Comparison of ENCODE assay signal across 19 cellular contexts in the genomic region with DNA sequence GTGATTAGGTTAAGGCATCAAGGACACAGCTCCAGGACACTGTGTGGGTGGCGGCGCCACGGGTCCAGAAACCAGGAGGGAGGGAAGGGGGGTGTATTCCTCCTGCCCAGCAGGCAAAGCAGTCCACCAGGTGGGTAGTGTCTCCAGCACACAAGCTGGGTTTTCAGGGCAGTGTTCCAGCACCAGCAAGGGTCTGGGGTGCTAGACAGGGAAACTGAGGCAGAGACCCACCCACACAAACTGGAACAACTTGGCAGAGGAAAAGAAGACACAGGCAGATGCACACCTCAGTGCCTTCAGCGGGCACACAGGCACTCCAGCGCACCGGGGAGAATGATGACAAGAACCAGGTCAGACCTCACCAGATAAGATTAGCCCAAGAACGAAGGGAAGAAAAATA. TPM values are rescaled to one million over a fixed set of nuclear protein-coding genes. Genes with fewer than 3 reads are reported as not detected.
A peak's percentile ranks its signal among the peaks of the same experiment; 100 is the strongest.
DNase-seq lines count a peak whose midpoint lies in the region; ATAC-seq and TF ChIP-seq lines count a peak whose summit lies in the region.
"Had no signal": no experiment of that assay in that cellular context is flagged by ENCODE, and none has a peak within 500 bp of the region (broad histone marks: within the 10 kb centered on the region; RNA-seq: fewer than 3 reads in every experiment).

No MANE protein-coding gene starts in this region.

- H4K91ac ChIP-seq in trophoblast cell (ENCODE audit: low read depth, low read length): no peak overlapping the region

- no peaks in the 10 kb centered on the region for H3K79me2 ChIP-seq in trophoblast cell (ENCODE audit: control insufficient read depth, insufficient read depth, low read length, poor library complexity)

- H3K36me3 ChIP-seq in endodermal cell (ENCODE audit: control insufficient read depth, insufficient read depth, low read length) (no peaks in the 10 kb centered on the region), lung (ENCODE audit: control insufficient read depth in 2 of 2, insufficient read depth in 2 of 2, low read length in 2 of 2) (no peaks in the 10 kb centered on the region), trophoblast cell (ENCODE audit: control insufficient read depth in 1 of 2, insufficient read depth in 2 of 2, low read length in 2 of 2) (no peaks in the 10 kb centered on the region)

- no peaks in the 10 kb centered on the region for H3K4me1 ChIP-seq in endodermal cell (ENCODE audit: control insufficient read depth, insufficient read depth, low read length)
- no peaks in the 10 kb centered on the region for H3K4me1 ChIP-seq in lung (ENCODE audit: control insufficient read depth in 2 of 2, insufficient read depth in 2 of 2, low read length in 2 of 2)
- H3K4me1 ChIP-seq in trophoblast cell (ENCODE audit: control insufficient read depth in 1 of 2, insufficient read depth in 2 of 2, low read length in 2 of 2): no peaks in the 10 kb centered on the region
- H3K4me1 ChIP-seq: Caco-2 had no signal

- no peak overlapping the region for H2AK5ac ChIP-seq in trophoblast cell (ENCODE audit: low read length)

- no peak overlapping the region for H3K4me3 Mint-ChIP-seq in endodermal cell
- no peak overlapping the region for H3K4me3 Mint-ChIP-seq in activated naive CD8-positive, alpha-beta T cell treated with anti-CD3 and anti-CD28 coated beads for 36 hours
- H3K4me3 Mint-ChIP-seq: CD4-positive, alpha-beta memory T cell had no signal

- no peak overlapping the region for H3K27ac ChIP-seq in endodermal cell (ENCODE audit: low read depth, low read length)
- no peak overlapping the region for H3K27ac ChIP-seq in lung (ENCODE audit: low read depth in 1 of 2, low read length in 1 of 2)
- no peak overlapping the region for H3K27ac ChIP-seq in trophoblast cell (ENCODE audit: low read depth, low read length)
- H3K27ac ChIP-seq: GM23248 had no signal

- H4K8ac ChIP-seq in trophoblast cell (ENCODE audit: low read depth, low read length): no peak overlapping the region

- H3K36me3 Mint-ChIP-seq in endodermal cell (ENCODE audit: low read depth): no peaks in the 10 kb centered on the region
- H3K36me3 Mint-ChIP-seq in activated naive CD8-positive, alpha-beta T cell treated with anti-CD3 and anti-CD28 coated beads for 36 hours: no peaks in the 10 kb centered on the region
- H3K36me3 Mint-ChIP-seq: CD4-positive, alpha-beta memory T cell had no signal

- peaks cover 6% of the 10 kb centered on the region for H3K4me1 Mint-ChIP-seq in endodermal cell
- H3K4me1 Mint-ChIP-seq in activated naive CD8-positive, alpha-beta T cell treated with anti-CD3 and anti-CD28 coated beads for 36 hours: peaks cover under 1% of the 10 kb centered on the region

- TF ChIP-seq CTCF in endodermal cell (conservative IDR thresholded peaks at IDR 0.05): no peak
- TF ChIP-seq CTCF in lung (IDR thresholded peaks at IDR 0.05; ENCODE audit: control extremely low read depth, extremely low read depth): no peak

- no peak overlapping the region for H3K4me2 ChIP-seq in trophoblast cell (ENCODE audit: low read length)

- H3K27ac Mint-ChIP-seq in endodermal cell: no peak overlapping the region
- H3K27ac Mint-ChIP-seq in activated naive CD8-positive, alpha-beta T cell treated with anti-CD3 and anti-CD28 coated beads for 36 hours: no peak overlapping the region
- H3K27ac Mint-ChIP-seq: CD4-positive, alpha-beta memory T cell had no signal

- no peak overlapping the region for H3K23ac ChIP-seq in trophoblast cell (ENCODE audit: low read length)

- no peak overlapping the region for H2BK12ac ChIP-seq in trophoblast cell (ENCODE audit: low read length)

- no peak overlapping the region for H2BK5ac ChIP-seq in trophoblast cell (ENCODE audit: low read depth, low read length, poor library complexity)

- no peak for ATAC-seq in lung (ENCODE audit: insufficient read depth, low FRiP score)
- no peak for ATAC-seq in GM21423 (IDR thresholded peaks at IDR 0.05; ENCODE audit: unreplicated experiment)
- ATAC-seq: HCT116 had no signal

- H3K9me3 Mint-ChIP-seq in endodermal cell: no peaks in the 10 kb centered on the region
- no peaks in the 10 kb centered on the region for H3K9me3 Mint-ChIP-seq in activated naive CD8-positive, alpha-beta T cell treated with anti-CD3 and anti-CD28 coated beads for 36 hours

- H3K4ac ChIP-seq in trophoblast cell (ENCODE audit: low read depth, low read length): no peak overlapping the region

- H3K27me3 Mint-ChIP-seq in endodermal cell (ENCODE audit: insufficient read depth): peaks cover 6% of the 10 kb centered on the region
- H3K27me3 Mint-ChIP-seq in activated naive CD8-positive, alpha-beta T cell treated with anti-CD3 and anti-CD28 coated beads for 36 hours: peaks cover 18% of the 10 kb centered on the region

- H3K4me3 ChIP-seq in endodermal cell (ENCODE audit: low read length) (no peak overlapping the region), lung (no peak overlapping the region), trophoblast cell (ENCODE audit: low read depth, low read length) (peak overlapping the region; percentile 45)
- H3K4me3 ChIP-seq: GM23248 had no signal

- no peaks in the 10 kb centered on the region for H3K9me3 ChIP-seq in endodermal cell (ENCODE audit: control insufficient read depth, low read length)
- H3K9me3 ChIP-seq in lung (ENCODE audit: control insufficient read depth in 2 of 2, insufficient read depth in 1 of 2, low read length in 1 of 2): no peaks in the 10 kb centered on the region
- H3K9me3 ChIP-seq in trophoblast cell (ENCODE audit: insufficient read depth, low read depth, low read length): peaks cover 2% of the 10 kb centered on the region

- no peaks in the 10 kb centered on the region for H3K27me3 ChIP-seq in endodermal cell (ENCODE audit: control insufficient read depth, insufficient read depth, low read length, poor library complexity, severe bottlenecking)
- H3K27me3 ChIP-seq in lung (ENCODE audit: control insufficient read depth, insufficient read depth): no peaks in the 10 kb centered on the region
- no peaks in the 10 kb centered on the region for H3K27me3 ChIP-seq in trophoblast cell (ENCODE audit: insufficient read depth, low read length)

- H3K9ac ChIP-seq in endodermal cell (ENCODE audit: extremely low read depth, low read length, poor library complexity, severe bottlenecking) (no peak overlapping the region), trophoblast cell (ENCODE audit: low read length) (peak overlapping the region; percentile 36)
- H3K9ac ChIP-seq: GM23248 had no signal

- peak; percentile 26 for DNase-seq in endodermal cell
- peak; percentile 16 for DNase-seq in lung (ENCODE audit: low spot score)
- no peak for DNase-seq in trophoblast cell
- no peak for DNase-seq in NCI-H128 (lab: John Stamatoyannopoulos, UW; ENCODE audit: unreplicated experiment)
- DNase-seq in SHP77 treated with DMSO at 0.1 percent for 48 hours (lab: John Stamatoyannopoulos, UW): no peak
- DNase-seq in activated naive CD8-positive, alpha-beta T cell treated with anti-CD3 and anti-CD28 coated beads for 36 hours: no peak
- DNase-seq: C1 segment of cervical spinal cord; Caco-2; CD4-positive, alpha-beta memory T cell; DMS153; DND-41; H7 had no signal

- H4K12ac ChIP-seq in trophoblast cell (ENCODE audit: low read depth, low read length): no peak overlapping the region

- WGBS in endodermal cell (ENCODE audit: insufficient coverage in 1 of 2, insufficient read length in 1 of 2), 2 experiments: 95 to 100% methylated on average over 3 to 7 of the region's 7 CpGs
- 93 to 94% methylated on average over 7 of the region's 7 CpGs for WGBS in lung, 2 donors
- no CpG with 5 or more reads among the region's 7 CpGs for WGBS in trophoblast cell (ENCODE audit: extremely low coverage, insufficient coverage, insufficient read length)

- no peaks in the 10 kb centered on the region for H3K79me1 ChIP-seq in trophoblast cell (ENCODE audit: low read length)

- no peak overlapping the region for H3K18ac ChIP-seq in trophoblast cell (ENCODE audit: low read length)

- no peak overlapping the region for H2BK120ac ChIP-seq in trophoblast cell (ENCODE audit: insufficient read depth, low read length, poor library complexity)

- H2AFZ ChIP-seq in trophoblast cell (ENCODE audit: insufficient read depth, low read length, poor library complexity): no peak overlapping the region
- H2AFZ ChIP-seq: GM23248 had no signal

- H3K14ac ChIP-seq in trophoblast cell (ENCODE audit: low read length): no peak overlapping the region

RNA-seq across cellular contexts. Expression of gene GNAL, which starts 28.4 kb away (rescaled TPM):
- total RNA-seq in endodermal cell (10 to 100 TPM; 37.9 to 58.2 TPM), lung (1 to 10 TPM; 3.5 to 3.7 TPM)
- polyA plus RNA-seq in endodermal cell (2013, experiment 1 of 2): 16.0 TPM
- 17.5 TPM for polyA plus RNA-seq in endodermal cell (2013, experiment 2 of 2)
- 1 to 10 TPM in 1 of 2 donors, under 1 TPM in 1; 0.49 to 1.5 TPM for polyA plus RNA-seq in lung
- polyA plus RNA-seq in trophoblast cell (2013): 0.25 and 0.30 TPM in 2 replicates
- under 1 TPM in 1 of 2 experiments, not detected in 1; 0.04 TPM for total RNA-seq in activated naive CD8-positive, alpha-beta T cell treated with anti-CD3 and anti-CD28 coated beads for 36 hours

RNA-seq across cellular contexts. Expression of gene SLC35G4, which starts 51.3 kb away (rescaled TPM):
- total RNA-seq in endodermal cell: not detected
- not detected for polyA plus RNA-seq in endodermal cell (2013, experiment 1 of 2)
- polyA plus RNA-seq in endodermal cell (2013, experiment 2 of 2): not detected
- not detected for total RNA-seq in lung
- not detected for polyA plus RNA-seq in lung
- not detected in 2 replicates for polyA plus RNA-seq in trophoblast cell (2013)
- total RNA-seq in activated naive CD8-positive, alpha-beta T cell treated with anti-CD3 and anti-CD28 coated beads for 36 hours: not detected
- total RNA-seq: A172; A673; Caco-2; CD4-positive, alpha-beta memory T cell; GM23248; H1; H7 had no signal
- polyA plus RNA-seq: BJ; CD4-positive, alpha-beta memory T cell; GM23248; H1 had no signal

Comparison
In these comparisons a context has a peak if more than half of its experiments do, and no peak if none do; other contexts are left out.
1. DNase-seq: peak in endodermal cell (single experiment) and lung (single experiment); none in trophoblast cell (0 of 2), NCI-H128 (single experiment), SHP77 treated with DMSO at 0.1 percent for 48 hours (single experiment) and activated naive CD8-positive, alpha-beta T cell treated with anti-CD3 and anti-CD28 coated beads for 36 hours (single experiment).
2. RNA of gene GNAL, which starts 28.4 kb away (total RNA-seq): 37.9 to 58.2 TPM in endodermal cell; 3.5 to 3.7 TPM in lung and 0.04 TPM in activated naive CD8-positive, alpha-beta T cell treated with anti-CD3 and anti-CD28 coated beads for 36 hours; every median in the first group is over 4 times any median in the second.